8 cellular contexts compared by ENCODE assay signal in the genomic region with DNA sequence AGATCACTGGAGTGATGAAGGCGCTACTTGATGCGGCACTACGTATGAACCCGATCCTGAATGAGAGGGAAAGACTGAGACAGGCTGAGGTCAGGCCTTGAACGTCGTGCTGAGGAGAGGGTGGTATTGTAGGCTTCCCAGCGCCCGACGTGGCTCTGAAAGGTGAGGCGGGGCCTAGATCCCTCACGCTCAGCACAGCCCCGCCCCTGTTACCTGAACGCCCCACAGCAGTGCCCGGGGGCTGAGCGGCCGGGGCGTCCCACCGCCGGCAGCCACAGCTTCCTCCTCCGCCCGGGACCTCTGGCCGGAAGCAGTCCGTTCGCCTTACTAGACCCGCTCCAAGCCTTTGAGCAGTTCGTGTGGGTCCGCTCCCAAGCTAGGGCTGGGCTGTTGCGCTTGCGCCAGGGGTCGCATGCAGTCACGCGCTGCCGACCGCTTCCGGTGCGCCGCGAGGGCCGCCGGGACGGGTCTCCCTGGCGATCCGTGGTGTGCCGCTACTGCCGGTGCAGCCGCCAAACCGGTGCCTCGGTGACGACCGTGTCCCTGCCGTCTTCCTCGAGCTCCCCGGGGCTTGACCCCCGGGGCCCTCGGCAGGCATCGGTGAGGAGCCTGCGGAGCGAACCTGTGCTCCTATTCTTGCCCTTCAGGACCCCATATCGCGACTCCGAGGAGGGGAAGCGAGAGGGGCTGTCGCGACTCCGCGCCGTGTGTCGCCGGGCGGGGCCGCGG. TPM values are rescaled to one million over a fixed set of nuclear protein-coding genes. Genes with fewer than 3 reads are reported as not detected.
A peak's percentile ranks its signal among the peaks of the same experiment; 100 is the strongest.
DNase-seq lines count a peak whose midpoint lies in the region; ATAC-seq and TF ChIP-seq lines count a peak whose summit lies in the region.

A gene with protein sequence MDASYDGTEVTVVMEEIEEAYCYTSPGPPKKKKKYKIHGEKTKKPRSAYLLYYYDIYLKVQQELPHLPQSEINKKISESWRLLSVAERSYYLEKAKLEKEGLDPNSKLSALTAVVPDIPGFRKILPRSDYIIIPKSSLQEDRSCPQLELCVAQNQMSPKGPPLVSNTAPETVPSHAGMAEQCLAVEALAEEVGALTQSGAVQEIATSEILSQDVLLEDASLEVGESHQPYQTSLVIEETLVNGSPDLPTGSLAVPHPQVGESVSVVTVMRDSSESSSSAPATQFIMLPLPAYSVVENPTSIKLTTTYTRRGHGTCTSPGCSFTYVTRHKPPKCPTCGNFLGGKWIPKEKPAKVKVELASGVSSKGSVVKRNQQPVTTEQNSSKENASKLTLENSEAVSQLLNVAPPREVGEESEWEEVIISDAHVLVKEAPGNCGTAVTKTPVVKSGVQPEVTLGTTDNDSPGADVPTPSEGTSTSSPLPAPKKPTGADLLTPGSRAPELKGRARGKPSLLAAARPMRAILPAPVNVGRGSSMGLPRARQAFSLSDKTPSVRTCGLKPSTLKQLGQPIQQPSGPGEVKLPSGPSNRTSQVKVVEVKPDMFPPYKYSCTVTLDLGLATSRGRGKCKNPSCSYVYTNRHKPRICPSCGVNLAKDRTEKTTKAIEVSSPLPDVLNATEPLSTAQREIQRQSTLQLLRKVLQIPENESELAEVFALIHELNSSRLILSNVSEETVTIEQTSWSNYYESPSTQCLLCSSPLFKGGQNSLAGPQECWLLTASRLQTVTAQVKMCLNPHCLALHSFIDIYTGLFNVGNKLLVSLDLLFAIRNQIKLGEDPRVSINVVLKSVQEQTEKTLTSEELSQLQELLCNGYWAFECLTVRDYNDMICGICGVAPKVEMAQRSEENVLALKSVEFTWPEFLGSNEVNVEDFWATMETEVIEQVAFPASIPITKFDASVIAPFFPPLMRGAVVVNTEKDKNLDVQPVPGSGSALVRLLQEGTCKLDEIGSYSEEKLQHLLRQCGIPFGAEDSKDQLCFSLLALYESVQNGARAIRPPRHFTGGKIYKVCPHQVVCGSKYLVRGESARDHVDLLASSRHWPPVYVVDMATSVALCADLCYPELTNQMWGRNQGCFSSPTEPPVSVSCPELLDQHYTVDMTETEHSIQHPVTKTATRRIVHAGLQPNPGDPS (N-terminal part only) (plus strand): TSS at position 479 of the 729 bp plus-strand sequence. CDS start 4,114 bp downstream, outside the sequence.
A gene (minus strand): TSS at position 394 of the 729 bp plus-strand sequence. CDS start 4,306 bp downstream, outside the sequence.

- peak; percentile 92 for ATAC-seq in RWPE2 (ENCODE audit: low read depth)
- ATAC-seq in stimulated activated naive CD8-positive, alpha-beta T cell treated with anti-CD3 and anti-CD28 coated beads, Interleukin-15, amount 100 ng/mL, for 72 hours: peak; percentile 91

- H3K27me3 ChIP-seq in H7 (ENCODE audit: control insufficient read depth, insufficient read depth, low read length) (no peaks in the 10 kb centered on the region), Loucy (ENCODE audit: insufficient read depth, low read length, poor library complexity, severe bottlenecking) (no peaks in the 10 kb centered on the region), RWPE2 (ENCODE audit: insufficient read depth, poor library complexity, severe bottlenecking) (no peaks in the 10 kb centered on the region), neural cell (ENCODE audit: insufficient read depth, low read depth, low read length) (no peaks in the 10 kb centered on the region)

- H3K36me3 ChIP-seq in ES-I3 (ENCODE audit: insufficient read depth, low read length) (no peaks in the 10 kb centered on the region), H7 (replicated peaks; ENCODE audit: control insufficient read depth, insufficient read depth, low read length) (peaks cover 4% of the 10 kb centered on the region), Loucy (ENCODE audit: insufficient read depth, low read length) (peaks cover 5% of the 10 kb centered on the region; the same call in 1 of the 2 replicates), RWPE2 (ENCODE audit: low read depth) (peaks cover 28% of the 10 kb centered on the region), neural cell (ENCODE audit: insufficient read depth, low read length) (no peaks in the 10 kb centered on the region)

- H3K27ac Mint-ChIP-seq in stimulated activated naive CD8-positive, alpha-beta T cell treated with anti-CD3 and anti-CD28 coated beads, Interleukin-15, amount 100 ng/mL, for 72 hours: peak within 1 kb of the TSS; percentile 55 to 96

- no peaks in the 10 kb centered on the region for H3K9me3 Mint-ChIP-seq in stimulated activated naive CD8-positive, alpha-beta T cell treated with anti-CD3 and anti-CD28 coated beads, Interleukin-15, amount 100 ng/mL, for 72 hours

- H3K27ac ChIP-seq in RWPE2 (ENCODE audit: poor library complexity, severe bottlenecking) (peak within 1 kb of the TSS; percentile 69), neural cell (ENCODE audit: low read length) (peak within 1 kb of the TSS; percentile 88)

- H3K9ac ChIP-seq in ES-I3 (ENCODE audit: low read depth, low read length): peak within 1 kb of the TSS; percentile 88
- peak within 1 kb of the TSS; percentile 89 for H3K9ac ChIP-seq in Loucy (ENCODE audit: low read depth, low read length, poor library complexity, severe bottlenecking)
- H3K9ac ChIP-seq in neural cell (ENCODE audit: low read length): peak within 1 kb of the TSS; percentile 89

- H3F3A ChIP-seq in Loucy (ENCODE audit: low read depth) (no peaks in the 10 kb centered on the region), neural cell (ENCODE audit: insufficient read depth, low read length, poor library complexity, severe bottlenecking) (no peaks in the 10 kb centered on the region)

- H3K79me2 ChIP-seq in Loucy (ENCODE audit: insufficient read depth, low read length): peaks cover 52% of the 10 kb centered on the region
- H3K79me2 ChIP-seq in neural cell (replicated peaks; ENCODE audit: insufficient read depth, low read length): peaks cover 29% of the 10 kb centered on the region

- TF ChIP-seq RAD21 in neural cell (conservative IDR thresholded peaks at IDR 0.05): no peak

- no peaks in the 10 kb centered on the region for H3K4me1 ChIP-seq in ES-I3 (ENCODE audit: insufficient read depth, low read length)
- peaks cover 33% of the 10 kb centered on the region for H3K4me1 ChIP-seq in Loucy (ENCODE audit: insufficient read depth, low read length, poor library complexity, severe bottlenecking)
- peaks cover 16% of the 10 kb centered on the region for H3K4me1 ChIP-seq in RWPE2 (ENCODE audit: insufficient read depth, poor library complexity, severe bottlenecking)

- no peaks in the 10 kb centered on the region for H3K9me3 ChIP-seq in ES-I3 (ENCODE audit: control insufficient read depth, insufficient read depth, low read length)
- no peaks in the 10 kb centered on the region for H3K9me3 ChIP-seq in Loucy (ENCODE audit: insufficient read depth, low read depth, low read length)
- H3K9me3 ChIP-seq in RWPE2 (ENCODE audit: severe bottlenecking): no peaks in the 10 kb centered on the region
- no peaks in the 10 kb centered on the region for H3K9me3 ChIP-seq in neural cell (ENCODE audit: low read length)

- H3K4me1 Mint-ChIP-seq in stimulated activated naive CD8-positive, alpha-beta T cell treated with anti-CD3 and anti-CD28 coated beads, Interleukin-15, amount 100 ng/mL, for 72 hours: peaks cover 41% of the 10 kb centered on the region

- no peaks in the 10 kb centered on the region for H3K9me2 ChIP-seq in Loucy (replicated peaks; ENCODE audit: low read depth, low read length)
- no peaks in the 10 kb centered on the region for H3K9me2 ChIP-seq in neural cell (ENCODE audit: insufficient read depth, low read length)

- DNase-seq in H7 (peak; percentile 95), RWPE2 (ENCODE audit: low spot score) (peak; percentile 97), fibroblast of the conjunctiva (ENCODE audit: low read depth) (peak; percentile 91)
- peak; percentile 94 for DNase-seq in activated effector memory CD4-positive, alpha-beta T cell treated with anti-CD3 and anti-CD28 coated beads, Interleukin-2, amount 50 U/mL, for 16 hours
- DNase-seq in stimulated activated naive CD8-positive, alpha-beta T cell treated with anti-CD3 and anti-CD28 coated beads, Interleukin-15, amount 100 ng/mL, for 72 hours: peak; percentile 92 to 95

- no peak for TF ChIP-seq CTCF in Loucy (conservative IDR thresholded peaks at IDR 0.05; ENCODE audit: low read length)
- TF ChIP-seq CTCF in RWPE2 (IDR thresholded peaks at IDR 0.05; ENCODE audit: poor library complexity, severe bottlenecking): no peak
- peak; percentile 36 for TF ChIP-seq CTCF in neural cell (IDR thresholded peaks at IDR 0.05; ENCODE audit: poor library complexity, severe bottlenecking)

- H4K20me1 ChIP-seq in Loucy (ENCODE audit: insufficient read depth, low read length, poor library complexity, severe bottlenecking): peaks cover 34% of the 10 kb centered on the region
- H4K20me1 ChIP-seq in neural cell (ENCODE audit: insufficient read depth): no peaks in the 10 kb centered on the region

- H3K27me3 Mint-ChIP-seq in stimulated activated naive CD8-positive, alpha-beta T cell treated with anti-CD3 and anti-CD28 coated beads, Interleukin-15, amount 100 ng/mL, for 72 hours: no peaks in the 10 kb centered on the region

- H2AFZ ChIP-seq in Loucy (ENCODE audit: low read length) (peak within 1 kb of the TSS; percentile 83), neural cell (ENCODE audit: low read depth, low read length) (peak within 1 kb of the TSS; percentile 99)

- TF ChIP-seq EP300 in neural cell (conservative IDR thresholded peaks at IDR 0.05; ENCODE audit: poor library complexity, severe bottlenecking): peak; percentile 53

- peak within 1 kb of the TSS; percentile 92 for H3K4me3 ChIP-seq in H7 (ENCODE audit: insufficient read depth, low read depth, low read length)
- H3K4me3 ChIP-seq in Loucy (ENCODE audit: low read length, poor library complexity, severe bottlenecking): peak within 1 kb of the TSS; percentile 86
- peak within 1 kb of the TSS; percentile 60 for H3K4me3 ChIP-seq in RWPE2 (ENCODE audit: severe bottlenecking)
- peak within 1 kb of the TSS; percentile 100 for H3K4me3 ChIP-seq in neural cell (ENCODE audit: low read length)

- peak within 1 kb of the TSS; percentile 78 to 97 for H3K4me3 Mint-ChIP-seq in stimulated activated naive CD8-positive, alpha-beta T cell treated with anti-CD3 and anti-CD28 coated beads, Interleukin-15, amount 100 ng/mL, for 72 hours

- peak within 1 kb of the TSS; percentile 95 for H3K4me2 ChIP-seq in Loucy (ENCODE audit: low read depth, low read length, poor library complexity, severe bottlenecking)
- peak within 1 kb of the TSS; percentile 92 for H3K4me2 ChIP-seq in neural cell (ENCODE audit: low read length)

TF ChIP-seq in neural cell, 6 proteins besides CTCF, POLR2A, EP300 and RAD21 (continues in another document):
- TF ChIP-seq MXI1 (conservative IDR thresholded peaks at IDR 0.05; ENCODE audit: poor library complexity, severe bottlenecking): peak; percentile 90
- peak; percentile 79 for TF ChIP-seq TAF1 (IDR thresholded peaks at IDR 0.05; ENCODE audit: low read depth)

RNA-seq across cellular contexts. Expression of the first gene that starts in this region (rescaled TPM):
- 23.8 and 30.7 TPM in 2 replicates for total RNA-seq in H7 (2014; rRNA removed; shearing (Covaris generic))
- 66.6 and 68.4 TPM in 2 replicates for polyA plus RNA-seq in neural cell
- 50.2 TPM in 2 replicates for polyA minus RNA-seq in neural cell

RNA-seq across cellular contexts. Expression of the second gene that starts in this region (rescaled TPM):
- 3.9 and 4.4 TPM in 2 replicates for total RNA-seq in H7 (2014; rRNA removed; shearing (Covaris generic))
- 3.0 and 6.5 TPM in 2 replicates for polyA plus RNA-seq in neural cell
- 8.8 and 9.4 TPM in 2 replicates for polyA minus RNA-seq in neural cell

Comparison
In these comparisons a context has a peak if more than half of its experiments do, and no peak if none do; other contexts are left out.
1. Peak in every context shown above with its lines: DNase-seq, ATAC-seq, H3K4me3 ChIP-seq and H3K27ac ChIP-seq.